ENCODE assay signal across 28 cellular contexts in genomic region chr15:88124199-88124598, GRCh38.
DNase-seq lines count a peak whose midpoint lies in the region; ATAC-seq, FAIRE-seq and TF ChIP-seq lines count a peak whose summit lies in the region.
"Had no signal": no experiment of that assay in that cellular context is flagged by ENCODE, and none has a peak within 500 bp of the region (broad histone marks: within the 10 kb centered on the region; RNA-seq: fewer than 3 reads in every experiment).

No MANE protein-coding gene starts in this region.

- TF ChIP-seq CTCF in right atrium auricular region (IDR thresholded peaks at IDR 0.05) (no peak), H1 (IDR thresholded peaks at IDR 0.05; ENCODE audit: control extremely low read depth in 1 of 3, insufficient read depth in 1 of 3, low read depth in 1 of 3, low read length in 3 of 3) (no peak), omental fat pad (IDR thresholded peaks at IDR 0.05) (no peak)

- H3K4me1 Mint-ChIP-seq in activated T-cell treated with anti-CD3 and anti-CD28 coated beads, Interleukin-2, amount 50 U/mL, for 72 hours (ENCODE audit: low read depth) = no peaks in the 10 kb centered on the region
- H3K4me1 Mint-ChIP-seq: CD14-positive monocyte; CD8-positive, alpha-beta memory T cell; IgD-negative memory B cell had no signal

- no peaks in the 10 kb centered on the region for H3K79me1 ChIP-seq in H1 (ENCODE audit: low read depth, low read length)

- CTCF ChIA-PET in H1 (lab: Charles Lee; ENCODE audit: partially characterized antibody) = interaction anchor here (1.1 to 1.5 kb wide), 2 partner anchors 16 to 120 kb away, joined by 3 to 4 read pairs; no protein-coding TSS in a partner anchor

- H2BK120ac ChIP-seq in H1 (replicated peaks; ENCODE audit: low read depth, low read length) = no peak overlapping the region

- TF ChIP-seq RAD21 in H1 (IDR thresholded peaks at IDR 0.05 in 1 of 2, conservative IDR thresholded peaks at IDR 0.05 in 1 of 2; ENCODE audit: low read depth in 2 of 2, low read length in 2 of 2) = no peak

- H3K27ac ChIP-seq in right atrium auricular region = no peak overlapping the region
- H3K27ac ChIP-seq in H1 (ENCODE audit: low read depth, low read length) = no peak overlapping the region
- H3K27ac ChIP-seq: 22Rv1, KMS-11 had no signal

- H3K4me3 Mint-ChIP-seq in activated T-cell treated with anti-CD3 and anti-CD28 coated beads, Interleukin-2, amount 50 U/mL, for 72 hours = no peak overlapping the region
- H3K4me3 Mint-ChIP-seq: CD14-positive monocyte; CD8-positive, alpha-beta memory T cell; IgD-negative memory B cell had no signal

- no peak overlapping the region for H3K23ac ChIP-seq in H1 (ENCODE audit: insufficient read length)

- H3K27me3 ChIP-seq in right atrium auricular region (no peaks in the 10 kb centered on the region), H1 (replicated peaks in 1 of 4; ENCODE audit: control insufficient read depth in 3 of 4, extremely low read depth in 1 of 4, insufficient read depth in 3 of 4, low read length in 3 of 4) (no peaks in the 10 kb centered on the region)
- H3K27me3 ChIP-seq: BE2C had no signal

- H3K4ac ChIP-seq in H1 (replicated peaks; ENCODE audit: insufficient read length, low read depth, low read length) = no peak overlapping the region

- no peak overlapping the region for H3K9ac ChIP-seq in H1 (replicated peaks in 1 of 4; ENCODE audit: extremely low read depth in 1 of 4, low read depth in 3 of 4, low read length in 3 of 4)
- H3K9ac ChIP-seq: KMS-11 had no signal

- no peak for TF ChIP-seq POLR2A in H1 (IDR thresholded peaks at IDR 0.05; ENCODE audit: control extremely low read depth in 1 of 2, low read depth in 2 of 2, low read length in 2 of 2)

- H3K23me2 ChIP-seq in H1 (ENCODE audit: low read depth, low read length) = no peaks in the 10 kb centered on the region

- intact Hi-C loops in left cardiac atrium (cut with DNase I) = no loop called here

- TF ChIP-seq EP300 in H1 (IDR thresholded peaks at IDR 0.05; ENCODE audit: borderline replicate concordance in 1 of 2, low read depth in 2 of 2, low read length in 2 of 2) = no peak

- H2BK15ac ChIP-seq in H1 (ENCODE audit: low read length) = no peak overlapping the region

- H3K79me2 ChIP-seq in H1 (ENCODE audit: control insufficient read depth in 1 of 2, insufficient read depth in 2 of 2, low read length in 2 of 2) = no peaks in the 10 kb centered on the region

- no peak overlapping the region for H4K91ac ChIP-seq in H1 (replicated peaks; ENCODE audit: insufficient read length, low read length)

- H2BK20ac ChIP-seq in H1 (ENCODE audit: low read length) = no peak overlapping the region

- H3K27ac Mint-ChIP-seq in activated T-cell treated with anti-CD3 and anti-CD28 coated beads, Interleukin-2, amount 50 U/mL, for 72 hours = no peak overlapping the region
- H3K27ac Mint-ChIP-seq: CD8-positive, alpha-beta memory T cell had no signal

- H2BK5ac ChIP-seq in H1 (ENCODE audit: low read depth, low read length) = peak overlapping the region; percentile 76; the same call in 1 of the 2 replicates

- DNase-seq in right atrium auricular region (ENCODE audit: low spot score) (peak; percentile 59), left cardiac atrium (no peak), H1 (ENCODE audit: low read depth in 1 of 2, low spot score in 2 of 2) (no peak), omental fat pad (ENCODE audit: low spot score) (no peak)
- DNase-seq in activated T-cell treated with anti-CD3 and anti-CD28 coated beads, Interleukin-2, amount 50 U/mL, for 72 hours = no peak
- DNase-seq: BE2C; CD8-positive, alpha-beta memory T cell; DMS 273 treated with DMSO at 0.1 percent for 48 hours; DMS79; EL; GF-D8; H9; MM.1S; NCI-H1417; NCI-H1694 treated with DMSO at 0.1 percent for 48 hours; NCI-H2081; NCI-H2227 treated with DMSO at 0.1 percent for 48 hours; NCI-H510A; NCI-H69; RPMI8226; SHP77 had no signal

- no peak overlapping the region for H3K14ac ChIP-seq in H1 (ENCODE audit: insufficient read length)

- H2AK5ac ChIP-seq in H1 (ENCODE audit: low read depth, low read length) = no peak overlapping the region; the same call in 1 of the 2 replicates

- FAIRE-seq in H1 (lab: Jason Lieb, UNC) = no peak
- FAIRE-seq: GM12891 had no signal

- no peak overlapping the region for H4K8ac ChIP-seq in H1 (ENCODE audit: extremely low read depth, insufficient read depth, low read length)

- 82% methylated on average over 5 of the region's 5 CpGs; no CpG with 5 or more reads in 1 of the 2 experiments for WGBS in H1 (ENCODE audit: extremely low coverage in 1 of 2, insufficient coverage in 1 of 2, insufficient read length in 1 of 2, insufficient replicate concordance in 2 of 2, low coverage in 1 of 2, low lambda C conversion rate in 2 of 2, missing lambda C conversion rate in 1 of 2), 2 experiments

- peaks cover 0 to 2% of the 10 kb centered on the region in 2 donors for H3K9me3 Mint-ChIP-seq in activated T-cell treated with anti-CD3 and anti-CD28 coated beads, Interleukin-2, amount 50 U/mL, for 72 hours

- no peaks in the 10 kb centered on the region for H4K20me1 ChIP-seq in H1 (replicated peaks in 1 of 2; ENCODE audit: control insufficient read depth in 1 of 2, insufficient read depth in 2 of 2, low read length in 2 of 2)

- no peak overlapping the region; the same call in 1 of the 2 replicates for H3K18ac ChIP-seq in H1 (ENCODE audit: extremely low read depth, low read length)

- H4K5ac ChIP-seq in H1 (ENCODE audit: insufficient read length, low read depth, low read length) = no peak overlapping the region

- no peaks in the 10 kb centered on the region for H3K9me3 ChIP-seq in right atrium auricular region
- no peaks in the 10 kb centered on the region for H3K9me3 ChIP-seq in H1 (ENCODE audit: insufficient read depth in 2 of 2, low read depth in 1 of 2, low read length in 1 of 2)
- H3K9me3 ChIP-seq: BE2C had no signal

- no peak overlapping the region for H2AFZ ChIP-seq in H1 (ENCODE audit: low read length)

- POLR2A ChIA-PET in H1 (lab: Charles Lee; ENCODE audit: partially characterized antibody) = no interaction called here

- ATAC-seq in left cardiac atrium (no peak), omental fat pad (ENCODE audit: low FRiP score) (peak; percentile 57), GM21381 (IDR thresholded peaks at IDR 0.05; ENCODE audit: unreplicated experiment) (no peak), GM21528 (IDR thresholded peaks at IDR 0.05; ENCODE audit: low FRiP score, unreplicated experiment) (no peak)
- no peak for ATAC-seq in activated T-cell treated with anti-CD3 and anti-CD28 coated beads, Interleukin-2, amount 50 U/mL, for 72 hours (replicated peaks in 1 of 2)

- peaks cover 6% of the 10 kb centered on the region for H3K27me3 Mint-ChIP-seq in activated T-cell treated with anti-CD3 and anti-CD28 coated beads, Interleukin-2, amount 50 U/mL, for 72 hours (ENCODE audit: low read depth)
- H3K27me3 Mint-ChIP-seq: CD8-positive, alpha-beta memory T cell; IgD-negative memory B cell had no signal

- no peak overlapping the region for H2BK12ac ChIP-seq in H1 (ENCODE audit: low read depth, low read length)

- H3K36me3 Mint-ChIP-seq in activated T-cell treated with anti-CD3 and anti-CD28 coated beads, Interleukin-2, amount 50 U/mL, for 72 hours (ENCODE audit: insufficient read depth in 2 of 2) = no peaks in the 10 kb centered on the region
- H3K36me3 Mint-ChIP-seq: CD14-positive monocyte; CD8-positive, alpha-beta memory T cell; IgD-negative memory B cell had no signal

- H3K4me2 ChIP-seq in H1 (ENCODE audit: insufficient read depth in 1 of 2, low read depth in 2 of 2, low read length in 2 of 2) = no peak overlapping the region; a peak in 1 of 4 replicates
- H3K4me2 ChIP-seq: KMS-11 had no signal

- H3K4me3 ChIP-seq in right atrium auricular region (no peak overlapping the region), H1 (ENCODE audit: extremely low read depth in 1 of 4, insufficient read depth in 2 of 4, low read depth in 3 of 4, low read length in 4 of 4) (no peak overlapping the region)

- no peaks in the 10 kb centered on the region for H3K4me1 ChIP-seq in right atrium auricular region
- H3K4me1 ChIP-seq in H1 (replicated peaks in 1 of 4; ENCODE audit: control insufficient read depth in 3 of 4, insufficient read depth in 4 of 4, low read length in 3 of 4) = peaks cover 0 to 4% (median 2%) of the 10 kb centered on the region in 4 experiments; a peak in 3 of 7 replicates

- H3K56ac ChIP-seq in H1 (replicated peaks; ENCODE audit: insufficient read length, low read depth, low read length) = no peak overlapping the region

- H3K36me3 ChIP-seq in right atrium auricular region = no peaks in the 10 kb centered on the region
- H3K36me3 ChIP-seq in H1 (ENCODE audit: control insufficient read depth in 2 of 4, insufficient read depth in 4 of 4, low read length in 3 of 4) = no peaks in the 10 kb centered on the region
- H3K36me3 ChIP-seq: BE2C had no signal

TF ChIP-seq in H1, 55 proteins besides CTCF, POLR2A, EP300 and RAD21:
- TF ChIP-seq BACH1 (IDR thresholded peaks at IDR 0.05; ENCODE audit: low read length) = no peak
- TF ChIP-seq E2F6 (IDR thresholded peaks at IDR 0.05) = no peak
- TF ChIP-seq POU5F1 (IDR thresholded peaks at IDR 0.05; ENCODE audit: low read depth, low read length) = no peak
- TF ChIP-seq CHD2 (IDR thresholded peaks at IDR 0.05; ENCODE audit: low read length) = no peak
- no peak for TF ChIP-seq RXRA (IDR thresholded peaks at IDR 0.05; ENCODE audit: insufficient read depth, low read depth, low read length)
- no peak for TF ChIP-seq KDM1A (IDR thresholded peaks at IDR 0.05; ENCODE audit: borderline replicate concordance, low read length)
- no peak for TF ChIP-seq TAF1 (IDR thresholded peaks at IDR 0.05; ENCODE audit: low read depth, low read length)
- no peak for TF ChIP-seq NANOG (IDR thresholded peaks at IDR 0.05; ENCODE audit: insufficient read depth, low read depth, low read length, poor library complexity, severe bottlenecking)
- TF ChIP-seq SP2 (IDR thresholded peaks at IDR 0.05; ENCODE audit: low read length) = no peak
- no peak for TF ChIP-seq SIN3A (conservative IDR thresholded peaks at IDR 0.05 in 1 of 2, IDR thresholded peaks at IDR 0.05 in 1 of 2; ENCODE audit: low read depth in 1 of 2, low read length in 2 of 2)
- TF ChIP-seq POLR2AphosphoS5 (IDR thresholded peaks at IDR 0.05; ENCODE audit: low read depth, low read length) = no peak
TF ChIP-seq in H1: peak in this region for 0.
